ENCODE assay signal across 23 cellular contexts in the genomic region with DNA sequence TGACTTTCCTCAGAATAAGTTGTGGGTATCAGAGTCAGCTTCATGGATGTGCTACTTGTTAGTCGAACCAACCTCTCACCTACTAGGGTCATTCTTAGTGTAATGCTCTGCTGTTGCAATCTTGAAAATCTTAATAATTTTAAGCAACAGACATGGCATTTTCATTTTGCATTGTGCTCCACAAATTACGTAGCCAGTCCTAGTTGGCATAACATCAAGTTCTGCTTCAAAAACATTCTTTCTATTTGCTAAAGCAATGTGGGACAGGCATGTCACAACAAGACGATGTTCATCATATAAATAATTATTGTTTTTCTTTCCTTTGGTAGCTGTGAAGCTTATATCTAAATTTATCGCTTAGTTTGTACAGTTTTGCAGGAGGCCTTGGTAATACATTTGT. TPM values are rescaled to one million over a fixed set of nuclear protein-coding genes. Genes with fewer than 3 reads are reported as not detected.
DNase-seq lines count a peak whose midpoint lies in the region; ATAC-seq and TF ChIP-seq lines count a peak whose summit lies in the region.
"Had no signal": no experiment of that assay in that cellular context is flagged by ENCODE, and none has a peak within 500 bp of the region (broad histone marks: within the 10 kb centered on the region; RNA-seq: fewer than 3 reads in every experiment).

No MANE protein-coding gene starts in this region.

- ATAC-seq in left lobe of liver, result peak; percentile 37
- no peak for ATAC-seq in CD4-positive, alpha-beta T cell (ENCODE audit: poor library complexity)
- no peak for ATAC-seq in GM21381 (IDR thresholded peaks at IDR 0.05; ENCODE audit: unreplicated experiment)
- ATAC-seq: GM23338, HepG2, K562, Panc1, Right ventricle myocardium inferior had no signal

- H3K4me1 Mint-ChIP-seq in CD4-positive, alpha-beta T cell (ENCODE audit: low read depth), result no peaks in the 10 kb centered on the region
- H3K4me1 Mint-ChIP-seq: CD4-positive, alpha-beta memory T cell; GM23338 had no signal

- no peak overlapping the region for H3K27ac Mint-ChIP-seq in CD4-positive, alpha-beta T cell
- H3K27ac Mint-ChIP-seq: CD4-positive, alpha-beta memory T cell; GM23338; T-helper 1 cell treated with Interleukin-12 subunit alpha and Interleukin-12 subunit beta and Interleukin-4 antibody, amounts not matched to agents 30 μg/mL and 1 μg/mL, for 36 hours had no signal

- H3K27me3 ChIP-seq in CD4-positive, alpha-beta T cell (ENCODE audit: control insufficient read depth, insufficient read depth, low read length), result no peaks in the 10 kb centered on the region

- H3K9me3 ChIP-seq in CD4-positive, alpha-beta T cell (ENCODE audit: control insufficient read depth, low read length), result peaks cover 3% of the 10 kb centered on the region
- H3K9me3 ChIP-seq: HAP-1 had no signal

- no peak overlapping the region for H3K4me3 ChIP-seq in choroid plexus epithelial cell (ENCODE audit: low read depth, low read length)
- H3K4me3 ChIP-seq: GM23338, HAP-1, K562 had no signal

- H3K36me3 Mint-ChIP-seq in CD4-positive, alpha-beta T cell (ENCODE audit: low read depth), result no peaks in the 10 kb centered on the region
- H3K36me3 Mint-ChIP-seq: CD4-positive, alpha-beta memory T cell had no signal

- DNase-seq in NCI-H1105 (lab: John Stamatoyannopoulos, UW), result peak; percentile 26
- peak; percentile 6 for DNase-seq in RWPE1 (ENCODE audit: low spot score)
- peak; percentile 53 for DNase-seq in choroid plexus epithelial cell (ENCODE audit: low read depth)
- no peak for DNase-seq in left lobe of liver (ENCODE audit: low spot score)
- no peak for DNase-seq in CD4-positive, alpha-beta T cell
- no peak for DNase-seq in NCI-H345 treated with DMSO at 0.1 percent for 48 hours (lab: John Stamatoyannopoulos, UW; ENCODE audit: unreplicated experiment)
- DNase-seq: CD4-positive, alpha-beta memory T cell; DND-41; NCI-H1092; NCI-H146; NCI-H2081; NCI-H510A; NK-92 treated with Interleukin-12 subunit alpha and Interleukin-12 subunit beta, amount 100 ng/mL, for 24 hours had no signal

- H3K27me3 Mint-ChIP-seq in CD4-positive, alpha-beta T cell, result no peaks in the 10 kb centered on the region
- H3K27me3 Mint-ChIP-seq: CD4-positive, alpha-beta memory T cell had no signal

- H3K9me3 Mint-ChIP-seq in CD4-positive, alpha-beta T cell, result peaks cover 15% of the 10 kb centered on the region
- H3K9me3 Mint-ChIP-seq: GM23338 had no signal

- H3K27ac ChIP-seq in RWPE1, result no peak overlapping the region
- H3K27ac ChIP-seq in CD4-positive, alpha-beta T cell (ENCODE audit: low read depth, low read length), result no peak overlapping the region
- H3K27ac ChIP-seq: HL-60 had no signal

- POLR2A ChIA-PET in RWPE1 (lab: Yijun Ruan, JAX; ENCODE audit: low non-redundant PET), result no interaction called here
- POLR2A ChIA-PET in CD4-positive, alpha-beta T cell (lab: Charles Lee), result no interaction called here

- no peak for TF ChIP-seq CTCF in RWPE1 (conservative IDR thresholded peaks at IDR 0.05; ENCODE audit: low read depth)
- no peak for TF ChIP-seq CTCF in choroid plexus epithelial cell (conservative IDR thresholded peaks at IDR 0.05; ENCODE audit: low read depth, low read length)
- no peak for TF ChIP-seq CTCF in CD4-positive, alpha-beta T cell (IDR thresholded peaks at IDR 0.05)

- no peak overlapping the region for H3K4me3 Mint-ChIP-seq in CD4-positive, alpha-beta T cell
- H3K4me3 Mint-ChIP-seq: CD4-positive, alpha-beta memory T cell; GM23338; T-helper 1 cell treated with Interleukin-12 subunit alpha and Interleukin-12 subunit beta and Interleukin-4 antibody, amounts not matched to agents 30 μg/mL and 1 μg/mL, for 36 hours had no signal

- CTCF ChIA-PET in RWPE1 (lab: Yijun Ruan, JAX), result no interaction called here
- CTCF ChIA-PET in CD4-positive, alpha-beta T cell (lab: Charles Lee), result no interaction called here

- intact Hi-C loops in CD4-positive, alpha-beta T cell (cut with DNase I, micrococcal nuclease), result no loop called here

RNA-seq across cellular contexts. Expression of gene CDH12, which starts 39.3 kb away (rescaled TPM):
- not detected for total RNA-seq in left lobe of liver
- not detected for total RNA-seq in CD4-positive, alpha-beta T cell
- total RNA-seq: CD4-positive, alpha-beta memory T cell; GM23338; HepG2; HT-29; Right ventricle myocardium inferior had no signal

Comparison
In these comparisons a context has a peak if more than half of its experiments do, and no peak if none do; other contexts are left out.
1. DNase-seq: peak in NCI-H1105 (single experiment), RWPE1 (single experiment) and choroid plexus epithelial cell (single experiment); none in left lobe of liver (single experiment), CD4-positive, alpha-beta T cell (0 of 10) and NCI-H345 treated with DMSO at 0.1 percent for 48 hours (single experiment).